12 cellular contexts compared by ENCODE assay signal in genomic region chr7:149238051-149238450, GRCh38. TPM values are rescaled to one million over a fixed set of nuclear protein-coding genes. Genes with fewer than 3 reads are reported as not detected.
DNase-seq lines count a peak whose midpoint lies in the region; ATAC-seq and TF ChIP-seq lines count a peak whose summit lies in the region.
"Had no signal": no experiment of that assay in that cellular context is flagged by ENCODE, and none has a peak within 500 bp of the region (broad histone marks: within the 10 kb centered on the region; RNA-seq: fewer than 3 reads in every experiment).

No MANE protein-coding gene starts in this region.

- H3K4me3 Mint-ChIP-seq in CD4-positive, alpha-beta memory T cell = peak overlapping the region; percentile 91 to 94 (median 92)
- H3K4me3 Mint-ChIP-seq in HFFc6 = peak overlapping the region; percentile 43
- peak overlapping the region; percentile 26 for H3K4me3 Mint-ChIP-seq in activated CD4-positive, alpha-beta memory T cell treated with anti-CD3 and anti-CD28 coated beads, Interleukin-2, amount 10 ng/mL, durations not matched to agents 7 days and 5 days

- POLR2A ChIA-PET in CD4-positive, alpha-beta memory T cell (lab: Charles Lee; ENCODE audit: partially characterized antibody) = no interaction called here
- POLR2A ChIA-PET in activated CD4-positive, alpha-beta memory T cell treated with anti-CD3 and anti-CD28 coated beads, Interleukin-2, amount 10 ng/mL, durations not matched to agents 7 days and 5 days (lab: Charles Lee) = no interaction called here

- H3K9me3 Mint-ChIP-seq in CD4-positive, alpha-beta memory T cell = peaks cover 0 to 8% (median 0%) of the 10 kb centered on the region in 8 donors
- H3K9me3 Mint-ChIP-seq in HFFc6 = peaks cover 13% of the 10 kb centered on the region
- peaks cover 2% of the 10 kb centered on the region for H3K9me3 Mint-ChIP-seq in activated CD4-positive, alpha-beta memory T cell treated with anti-CD3 and anti-CD28 coated beads, Interleukin-2, amount 10 ng/mL, durations not matched to agents 7 days and 5 days

- peaks cover 19 to 36% (median 30%) of the 10 kb centered on the region in 4 donors for H3K4me1 Mint-ChIP-seq in CD4-positive, alpha-beta memory T cell
- peaks cover 42% of the 10 kb centered on the region for H3K4me1 Mint-ChIP-seq in HFFc6 (ENCODE audit: low read depth)
- H3K4me1 Mint-ChIP-seq in activated CD4-positive, alpha-beta memory T cell treated with anti-CD3 and anti-CD28 coated beads, Interleukin-2, amount 10 ng/mL, durations not matched to agents 7 days and 5 days = peaks cover 36% of the 10 kb centered on the region

- no peaks in the 10 kb centered on the region for H3K9me3 ChIP-seq in CD4-positive, alpha-beta memory T cell (ENCODE audit: control insufficient read depth in 1 of 2, low read length in 2 of 2)
- H3K9me3 ChIP-seq in upper lobe of left lung (no peaks in the 10 kb centered on the region), colonic mucosa (no peaks in the 10 kb centered on the region)

- peaks cover 6 to 8% of the 10 kb centered on the region in 2 donors for H3K27me3 Mint-ChIP-seq in CD4-positive, alpha-beta memory T cell
- H3K27me3 Mint-ChIP-seq in HFFc6 (ENCODE audit: insufficient read depth) = peaks cover 3% of the 10 kb centered on the region
- H3K27me3 Mint-ChIP-seq in activated CD4-positive, alpha-beta memory T cell treated with anti-CD3 and anti-CD28 coated beads, Interleukin-2, amount 10 ng/mL, durations not matched to agents 7 days and 5 days = no peaks in the 10 kb centered on the region

- no peak overlapping the region for H3K27ac ChIP-seq in CD4-positive, alpha-beta memory T cell (ENCODE audit: low read depth, low read length)
- no peak overlapping the region for H3K27ac ChIP-seq in upper lobe of left lung
- no peak overlapping the region for H3K27ac ChIP-seq in colonic mucosa
- H3K27ac ChIP-seq: cardiac muscle cell, SK-N-MC had no signal

- H3K4me1 ChIP-seq in CD4-positive, alpha-beta memory T cell (ENCODE audit: insufficient read depth, low read length) = peaks cover 26% of the 10 kb centered on the region
- H3K4me1 ChIP-seq in upper lobe of left lung (peaks cover 14 to 22% (median 20%) of the 10 kb centered on the region in 4 donors), colonic mucosa (peaks cover 7% of the 10 kb centered on the region)

- H3K27me3 ChIP-seq in CD4-positive, alpha-beta memory T cell (ENCODE audit: insufficient read depth, low read length) = peaks cover 2% of the 10 kb centered on the region
- H3K27me3 ChIP-seq in upper lobe of left lung (no peaks in the 10 kb centered on the region), colonic mucosa (no peaks in the 10 kb centered on the region)

- H3K4me3 ChIP-seq in CD4-positive, alpha-beta memory T cell (ENCODE audit: low read length in 2 of 2) = no peak overlapping the region
- H3K4me3 ChIP-seq in upper lobe of left lung (no peak overlapping the region), colonic mucosa (no peak overlapping the region)
- H3K4me3 ChIP-seq: cardiac muscle cell, SK-N-MC had no signal

- no peak overlapping the region for H3K9ac ChIP-seq in colonic mucosa (ENCODE audit: low read depth in 2 of 2, low read length in 2 of 2)

- no peaks in the 10 kb centered on the region for H3K36me3 ChIP-seq in CD4-positive, alpha-beta memory T cell (ENCODE audit: insufficient read depth, low read length)
- H3K36me3 ChIP-seq in upper lobe of left lung (no peaks in the 10 kb centered on the region), colonic mucosa (no peaks in the 10 kb centered on the region)
- H3K36me3 ChIP-seq: cardiac muscle cell had no signal

- CTCF ChIA-PET in CD4-positive, alpha-beta memory T cell (lab: Charles Lee; ENCODE audit: partially characterized antibody) = interaction anchor here (0.8 kb wide), 1 partner anchor 91 kb away, joined by 3 read pairs; no protein-coding TSS in a partner anchor
- CTCF ChIA-PET in activated CD4-positive, alpha-beta memory T cell treated with anti-CD3 and anti-CD28 coated beads, Interleukin-2, amount 10 ng/mL, durations not matched to agents 7 days and 5 days (lab: Charles Lee) = no interaction called here

- no peak for DNase-seq in CD4-positive, alpha-beta memory T cell
- DNase-seq in HFFc6 (peak; percentile 71), kidney tubule cell (ENCODE audit: low spot score) (peak; percentile 97), upper lobe of left lung (no peak), colonic mucosa (no peak)
- no peak for DNase-seq in activated CD4-positive, alpha-beta memory T cell treated with anti-CD3 and anti-CD28 coated beads, Interleukin-2, amount 10 ng/mL, durations not matched to agents 7 days and 5 days
- DNase-seq: NCI-H1092, NCI-H524 had no signal

- TF ChIP-seq EP300 in upper lobe of left lung (IDR thresholded peaks at IDR 0.05) = no peak

- peak overlapping the region in 5 of 7 donors; percentile 2 to 74 (median 36) for H3K27ac Mint-ChIP-seq in CD4-positive, alpha-beta memory T cell
- H3K27ac Mint-ChIP-seq in HFFc6 = peak overlapping the region; percentile 85
- no peak overlapping the region for H3K27ac Mint-ChIP-seq in activated CD4-positive, alpha-beta memory T cell treated with anti-CD3 and anti-CD28 coated beads, Interleukin-2, amount 10 ng/mL, durations not matched to agents 7 days and 5 days

- 75 to 80% methylated on average over 3 of the region's 3 CpGs for WGBS in upper lobe of left lung, 2 donors

- ATAC-seq in upper lobe of left lung (ENCODE audit: low FRiP score in 2 of 2) (no peak), GM18858 (IDR thresholded peaks at IDR 0.05; ENCODE audit: unreplicated experiment) (no peak), HG02852 (IDR thresholded peaks at IDR 0.05; ENCODE audit: unreplicated experiment) (no peak)

- H3K36me3 Mint-ChIP-seq in CD4-positive, alpha-beta memory T cell = peaks cover 5 to 6% of the 10 kb centered on the region in 2 donors
- peaks cover 23% of the 10 kb centered on the region for H3K36me3 Mint-ChIP-seq in HFFc6 (ENCODE audit: low read depth)
- H3K36me3 Mint-ChIP-seq in activated CD4-positive, alpha-beta memory T cell treated with anti-CD3 and anti-CD28 coated beads, Interleukin-2, amount 10 ng/mL, durations not matched to agents 7 days and 5 days (ENCODE audit: low read depth) = peaks cover 7% of the 10 kb centered on the region

- TF ChIP-seq POLR2A in upper lobe of left lung (IDR thresholded peaks at IDR 0.05) = no peak

- TF ChIP-seq CTCF in HFFc6 (IDR thresholded peaks at IDR 0.05) = no peak
- TF ChIP-seq CTCF in upper lobe of left lung (IDR thresholded peaks at IDR 0.05) = no peak
- no peak for TF ChIP-seq CTCF in colonic mucosa (IDR thresholded peaks at IDR 0.05)

- intact Hi-C loops in CD4-positive, alpha-beta memory T cell (cut with micrococcal nuclease) = loop anchor here (2.0 to 5.0 kb wide), 3 partner anchors 43 to 111 kb away; partner anchors contain the start of genes ZNF282 and ZNF425
- intact Hi-C loops in colonic mucosa (cut with DNase I) = no loop called here

RNA-seq across cellular contexts. Expression of gene ZNF212, which starts 1.4 kb away (rescaled TPM):
- 10 to 100 TPM; 21.5 to 24.0 TPM for total RNA-seq in CD4-positive, alpha-beta memory T cell
- polyA plus RNA-seq in CD4-positive, alpha-beta memory T cell = 1 to 10 TPM; 4.5 to 9.3 TPM
- 1 to 10 TPM; 6.2 to 8.2 (median 6.3) TPM for total RNA-seq in HFFc6 (2021; fragmentation: NEBNext Ultra II Directional; extraction: Animal tissue kit (Norgen Biotek cat#: 25700))
- total RNA-seq in activated CD4-positive, alpha-beta memory T cell treated with anti-CD3 and anti-CD28 coated beads, Interleukin-2, amount 10 ng/mL, durations not matched to agents 7 days and 5 days = 10 to 100 TPM; 13.5 to 14.5 TPM
- 10 to 100 TPM; 10.3 to 33.5 (median 10.9) TPM for total RNA-seq in upper lobe of left lung
- 10 to 100 TPM in 1 of 2 donors, 1 to 10 TPM in 1; 9.8 to 10.4 TPM for total RNA-seq in colonic mucosa

RNA-seq across cellular contexts. Expression of gene ZNF783, which starts 23.9 kb away (rescaled TPM):
- total RNA-seq in CD4-positive, alpha-beta memory T cell = 10 to 100 TPM; 42.6 to 43.5 TPM
- polyA plus RNA-seq in CD4-positive, alpha-beta memory T cell = 1 to 10 TPM; 2.7 to 8.0 TPM
- total RNA-seq in HFFc6 (2021; fragmentation: NEBNext Ultra II Directional; extraction: Animal tissue kit (Norgen Biotek cat#: 25700)) = 1 to 10 TPM; 7.8 to 8.9 (median 8.5) TPM
- 10 to 100 TPM; 14.4 to 15.8 TPM for total RNA-seq in activated CD4-positive, alpha-beta memory T cell treated with anti-CD3 and anti-CD28 coated beads, Interleukin-2, amount 10 ng/mL, durations not matched to agents 7 days and 5 days
- total RNA-seq in upper lobe of left lung (10 to 100 TPM; 12.6 to 46.1 (median 17.5) TPM), colonic mucosa (1 to 10 TPM; 5.5 to 8.9 TPM)

RNA-seq across cellular contexts. Expression of gene ZNF282, which starts 42.7 kb away (rescaled TPM):
- 10 to 100 TPM; 19.1 to 20.7 TPM for total RNA-seq in CD4-positive, alpha-beta memory T cell
- 1 to 10 TPM in 1 of 2 donors, under 1 TPM in 1; 0.13 to 1.8 TPM for polyA plus RNA-seq in CD4-positive, alpha-beta memory T cell
- total RNA-seq in HFFc6 (2021; fragmentation: NEBNext Ultra II Directional; extraction: Animal tissue kit (Norgen Biotek cat#: 25700)) = 10 to 100 TPM; 18.6 to 23.6 (median 21.0) TPM
- 10 to 100 TPM; 66.1 to 66.6 TPM for total RNA-seq in activated CD4-positive, alpha-beta memory T cell treated with anti-CD3 and anti-CD28 coated beads, Interleukin-2, amount 10 ng/mL, durations not matched to agents 7 days and 5 days
- total RNA-seq in upper lobe of left lung = 10 to 100 TPM; 20.7 to 35.6 (median 26.7) TPM
- 10 to 100 TPM; 24.1 to 31.5 TPM for total RNA-seq in colonic mucosa

Comparison
In these comparisons a context has a peak if more than half of its experiments do, and no peak if none do; other contexts are left out.
1. DNase-seq: peak in HFFc6 (single experiment) and kidney tubule cell (single experiment); none in CD4-positive, alpha-beta memory T cell (0 of 5), activated CD4-positive, alpha-beta memory T cell treated with anti-CD3 and anti-CD28 coated beads, Interleukin-2, amount 10 ng/mL, durations not matched to agents 7 days and 5 days (single experiment), upper lobe of left lung (0 of 2) and colonic mucosa (single experiment).
2. H3K4me3 Mint-ChIP-seq: peak in every context shown above with its lines; median percentile 92 in CD4-positive, alpha-beta memory T cell; 43 in HFFc6; 26 in activated CD4-positive, alpha-beta memory T cell treated with anti-CD3 and anti-CD28 coated beads, Interleukin-2, amount 10 ng/mL, durations not matched to agents 7 days and 5 days.